Comparison of ENCODE assay signal across 1 cellular context in the genomic region with DNA sequence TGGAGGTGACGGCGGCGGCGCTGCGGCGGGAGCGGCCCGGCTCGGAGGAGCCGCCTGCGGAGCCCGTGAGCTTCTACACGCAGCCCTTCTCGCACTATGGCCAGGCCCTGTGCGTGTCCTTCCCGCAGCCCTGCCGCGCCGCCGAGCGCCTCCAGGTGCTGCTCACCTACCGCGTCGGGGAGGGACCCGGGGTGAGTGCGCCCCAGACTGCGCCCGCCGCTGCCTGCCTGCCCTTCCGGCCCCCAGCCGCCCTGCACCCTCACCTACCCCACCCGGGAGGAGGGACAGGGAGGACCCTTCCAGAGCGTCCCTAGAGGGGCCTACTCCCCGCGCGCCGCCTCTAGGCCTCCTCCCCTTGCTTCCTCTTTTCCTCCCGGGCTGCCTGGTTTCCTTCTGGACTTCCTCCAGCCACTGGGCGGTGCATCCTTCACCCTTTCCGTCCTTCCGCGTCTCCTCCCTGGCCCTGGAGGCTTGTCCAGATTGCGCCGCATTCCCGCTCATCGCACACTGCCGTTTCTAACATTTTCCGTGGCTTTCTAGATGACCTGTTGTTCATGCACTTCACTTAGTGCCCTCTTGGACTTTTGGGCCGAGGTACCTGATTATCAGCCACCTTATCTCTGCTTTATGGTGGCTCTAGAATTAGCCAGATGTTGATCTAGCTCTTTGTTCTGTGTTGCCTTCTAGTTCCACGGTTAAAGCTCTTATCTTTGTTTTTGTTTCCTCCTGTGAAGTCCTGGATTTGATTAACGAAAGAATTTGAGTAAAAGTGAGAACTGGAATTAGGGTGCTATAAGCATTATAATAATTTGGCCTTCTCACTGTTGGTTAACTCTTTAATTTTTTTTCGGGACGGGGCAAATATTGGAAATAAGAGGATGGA.
TF ChIP-seq lines count a peak whose summit lies in the region.

No MANE protein-coding gene starts in this region.

TF ChIP-seq in HepG2, 621 proteins besides CTCF, POLR2A, EP300 and RAD21 (continued from another document and continues in another):
- TF ChIP-seq, protein P1, sequence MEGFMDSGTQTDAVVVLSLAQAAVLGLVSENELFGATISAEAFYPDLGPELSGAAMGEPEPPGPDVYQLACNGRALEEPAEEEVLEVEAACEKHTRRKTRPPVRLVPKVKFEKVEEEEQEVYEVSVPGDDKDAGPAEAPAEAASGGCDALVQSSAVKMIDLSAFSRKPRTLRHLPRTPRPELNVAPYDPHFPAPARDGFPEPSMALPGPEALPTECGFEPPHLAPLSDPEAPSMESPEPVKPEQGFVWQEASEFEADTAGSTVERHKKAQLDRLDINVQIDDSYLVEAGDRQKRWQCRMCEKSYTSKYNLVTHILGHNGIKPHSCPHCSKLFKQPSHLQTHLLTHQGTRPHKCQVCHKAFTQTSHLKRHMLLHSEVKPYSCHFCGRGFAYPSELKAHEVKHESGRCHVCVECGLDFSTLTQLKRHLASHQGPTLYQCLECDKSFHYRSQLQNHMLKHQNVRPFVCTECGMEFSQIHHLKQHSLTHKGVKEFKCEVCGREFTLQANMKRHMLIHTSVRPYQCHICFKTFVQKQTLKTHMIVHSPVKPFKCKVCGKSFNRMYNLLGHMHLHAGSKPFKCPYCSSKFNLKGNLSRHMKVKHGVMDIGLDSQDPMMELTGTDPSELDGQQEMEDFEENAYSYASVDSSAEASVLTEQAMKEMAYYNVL (CRISPR knock-in tag; IDR thresholded peaks at IDR 0.05; ENCODE audit: borderline replicate concordance), result peak; percentile 81; the same call in 1 of the 2 replicates
- TF ChIP-seq TBL1XR1 (IDR thresholded peaks at IDR 0.05; ENCODE audit: borderline replicate concordance, low read length, partially characterized antibody) (no peak), TCF12 (IDR thresholded peaks at IDR 0.05) (no peak), TCF12 (CRISPR knock-in tag; IDR thresholded peaks at IDR 0.05) (0 out of 2 replicates have a peak, but pooled peaks have one; percentile 52), ZNF10 (CRISPR knock-in tag; IDR thresholded peaks at IDR 0.05; ENCODE audit: borderline replicate concordance, low read depth) (no peak), NCOA5 (CRISPR knock-in tag; IDR thresholded peaks at IDR 0.05) (no peak), ZBTB7A (CRISPR knock-in tag; IDR thresholded peaks at IDR 0.05) (peak; percentile 42; the same call in 1 of the 2 replicates), TRIM24 (CRISPR knock-in tag; IDR thresholded peaks at IDR 0.05) (no peak), ZNF138 (CRISPR knock-in tag; IDR thresholded peaks at IDR 0.05; ENCODE audit: low read depth) (no peak; the same call in none of the 2 replicates), LCORL (IDR thresholded peaks at IDR 0.05) (no peak), LCORL (CRISPR knock-in tag; IDR thresholded peaks at IDR 0.05) (0 out of 2 replicates have a peak, but pooled peaks have one; percentile 40), ZNF33B (CRISPR knock-in tag; IDR thresholded peaks at IDR 0.05) (no peak), HOXD1 (CRISPR knock-in tag; IDR thresholded peaks at IDR 0.05) (no peak), HDAC1 (CRISPR knock-in tag; IDR thresholded peaks at IDR 0.05) (peak; percentile 46), ZNF17 (CRISPR knock-in tag; IDR thresholded peaks at IDR 0.05) (no peak), ZMYM2 (CRISPR knock-in tag; IDR thresholded peaks at IDR 0.05) (no peak), ZNF431 (CRISPR knock-in tag; IDR thresholded peaks at IDR 0.05; ENCODE audit: borderline replicate concordance, low read depth) (no peak), ZBTB21 (CRISPR knock-in tag; IDR thresholded peaks at IDR 0.05) (no peak), MIER2 (CRISPR knock-in tag; IDR thresholded peaks at IDR 0.05) (no peak), SP5 (CRISPR knock-in tag; IDR thresholded peaks at IDR 0.05; ENCODE audit: borderline replicate concordance, low read depth) (no peak), ATM (IDR thresholded peaks at IDR 0.05; ENCODE audit: borderline replicate concordance) (no peak), ZBTB38 (CRISPR knock-in tag; IDR thresholded peaks at IDR 0.05) (no peak; the same call in 1 of the 2 replicates), GTF3A (CRISPR knock-in tag; conservative IDR thresholded peaks at IDR 0.05) (no peak), TOE1 (CRISPR knock-in tag; IDR thresholded peaks at IDR 0.05) (no peak), ZNF562 (CRISPR knock-in tag; IDR thresholded peaks at IDR 0.05; ENCODE audit: borderline replicate concordance) (no peak)
- TF ChIP-seq, protein P2, sequence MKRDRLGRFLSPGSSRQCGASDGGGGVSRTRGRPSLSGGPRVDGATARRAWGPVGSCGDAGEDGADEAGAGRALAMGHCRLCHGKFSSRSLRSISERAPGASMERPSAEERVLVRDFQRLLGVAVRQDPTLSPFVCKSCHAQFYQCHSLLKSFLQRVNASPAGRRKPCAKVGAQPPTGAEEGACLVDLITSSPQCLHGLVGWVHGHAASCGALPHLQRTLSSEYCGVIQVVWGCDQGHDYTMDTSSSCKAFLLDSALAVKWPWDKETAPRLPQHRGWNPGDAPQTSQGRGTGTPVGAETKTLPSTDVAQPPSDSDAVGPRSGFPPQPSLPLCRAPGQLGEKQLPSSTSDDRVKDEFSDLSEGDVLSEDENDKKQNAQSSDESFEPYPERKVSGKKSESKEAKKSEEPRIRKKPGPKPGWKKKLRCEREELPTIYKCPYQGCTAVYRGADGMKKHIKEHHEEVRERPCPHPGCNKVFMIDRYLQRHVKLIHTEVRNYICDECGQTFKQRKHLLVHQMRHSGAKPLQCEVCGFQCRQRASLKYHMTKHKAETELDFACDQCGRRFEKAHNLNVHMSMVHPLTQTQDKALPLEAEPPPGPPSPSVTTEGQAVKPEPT (CRISPR knock-in tag; IDR thresholded peaks at IDR 0.05; ENCODE audit: low read depth), result no peak
- TF ChIP-seq, protein P3, sequence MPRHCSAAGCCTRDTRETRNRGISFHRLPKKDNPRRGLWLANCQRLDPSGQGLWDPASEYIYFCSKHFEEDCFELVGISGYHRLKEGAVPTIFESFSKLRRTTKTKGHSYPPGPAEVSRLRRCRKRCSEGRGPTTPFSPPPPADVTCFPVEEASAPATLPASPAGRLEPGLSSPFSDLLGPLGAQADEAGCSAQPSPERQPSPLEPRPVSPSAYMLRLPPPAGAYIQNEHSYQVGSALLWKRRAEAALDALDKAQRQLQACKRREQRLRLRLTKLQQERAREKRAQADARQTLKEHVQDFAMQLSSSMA (CRISPR knock-in tag; IDR thresholded peaks at IDR 0.05), result no peak; the same call in 1 of the 2 replicates
- TF ChIP-seq, protein P4, sequence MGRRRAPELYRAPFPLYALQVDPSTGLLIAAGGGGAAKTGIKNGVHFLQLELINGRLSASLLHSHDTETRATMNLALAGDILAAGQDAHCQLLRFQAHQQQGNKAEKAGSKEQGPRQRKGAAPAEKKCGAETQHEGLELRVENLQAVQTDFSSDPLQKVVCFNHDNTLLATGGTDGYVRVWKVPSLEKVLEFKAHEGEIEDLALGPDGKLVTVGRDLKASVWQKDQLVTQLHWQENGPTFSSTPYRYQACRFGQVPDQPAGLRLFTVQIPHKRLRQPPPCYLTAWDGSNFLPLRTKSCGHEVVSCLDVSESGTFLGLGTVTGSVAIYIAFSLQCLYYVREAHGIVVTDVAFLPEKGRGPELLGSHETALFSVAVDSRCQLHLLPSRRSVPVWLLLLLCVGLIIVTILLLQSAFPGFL (CRISPR knock-in tag; IDR thresholded peaks at IDR 0.05), result no peak
- TF ChIP-seq, protein P5, sequence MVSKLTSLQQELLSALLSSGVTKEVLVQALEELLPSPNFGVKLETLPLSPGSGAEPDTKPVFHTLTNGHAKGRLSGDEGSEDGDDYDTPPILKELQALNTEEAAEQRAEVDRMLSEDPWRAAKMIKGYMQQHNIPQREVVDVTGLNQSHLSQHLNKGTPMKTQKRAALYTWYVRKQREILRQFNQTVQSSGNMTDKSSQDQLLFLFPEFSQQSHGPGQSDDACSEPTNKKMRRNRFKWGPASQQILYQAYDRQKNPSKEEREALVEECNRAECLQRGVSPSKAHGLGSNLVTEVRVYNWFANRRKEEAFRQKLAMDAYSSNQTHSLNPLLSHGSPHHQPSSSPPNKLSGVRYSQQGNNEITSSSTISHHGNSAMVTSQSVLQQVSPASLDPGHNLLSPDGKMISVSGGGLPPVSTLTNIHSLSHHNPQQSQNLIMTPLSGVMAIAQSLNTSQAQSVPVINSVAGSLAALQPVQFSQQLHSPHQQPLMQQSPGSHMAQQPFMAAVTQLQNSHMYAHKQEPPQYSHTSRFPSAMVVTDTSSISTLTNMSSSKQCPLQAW (CRISPR knock-in tag; IDR thresholded peaks at IDR 0.05), result 0 out of 2 replicates have a peak, but pooled peaks have one; percentile 49
- TF ChIP-seq, protein P6, sequence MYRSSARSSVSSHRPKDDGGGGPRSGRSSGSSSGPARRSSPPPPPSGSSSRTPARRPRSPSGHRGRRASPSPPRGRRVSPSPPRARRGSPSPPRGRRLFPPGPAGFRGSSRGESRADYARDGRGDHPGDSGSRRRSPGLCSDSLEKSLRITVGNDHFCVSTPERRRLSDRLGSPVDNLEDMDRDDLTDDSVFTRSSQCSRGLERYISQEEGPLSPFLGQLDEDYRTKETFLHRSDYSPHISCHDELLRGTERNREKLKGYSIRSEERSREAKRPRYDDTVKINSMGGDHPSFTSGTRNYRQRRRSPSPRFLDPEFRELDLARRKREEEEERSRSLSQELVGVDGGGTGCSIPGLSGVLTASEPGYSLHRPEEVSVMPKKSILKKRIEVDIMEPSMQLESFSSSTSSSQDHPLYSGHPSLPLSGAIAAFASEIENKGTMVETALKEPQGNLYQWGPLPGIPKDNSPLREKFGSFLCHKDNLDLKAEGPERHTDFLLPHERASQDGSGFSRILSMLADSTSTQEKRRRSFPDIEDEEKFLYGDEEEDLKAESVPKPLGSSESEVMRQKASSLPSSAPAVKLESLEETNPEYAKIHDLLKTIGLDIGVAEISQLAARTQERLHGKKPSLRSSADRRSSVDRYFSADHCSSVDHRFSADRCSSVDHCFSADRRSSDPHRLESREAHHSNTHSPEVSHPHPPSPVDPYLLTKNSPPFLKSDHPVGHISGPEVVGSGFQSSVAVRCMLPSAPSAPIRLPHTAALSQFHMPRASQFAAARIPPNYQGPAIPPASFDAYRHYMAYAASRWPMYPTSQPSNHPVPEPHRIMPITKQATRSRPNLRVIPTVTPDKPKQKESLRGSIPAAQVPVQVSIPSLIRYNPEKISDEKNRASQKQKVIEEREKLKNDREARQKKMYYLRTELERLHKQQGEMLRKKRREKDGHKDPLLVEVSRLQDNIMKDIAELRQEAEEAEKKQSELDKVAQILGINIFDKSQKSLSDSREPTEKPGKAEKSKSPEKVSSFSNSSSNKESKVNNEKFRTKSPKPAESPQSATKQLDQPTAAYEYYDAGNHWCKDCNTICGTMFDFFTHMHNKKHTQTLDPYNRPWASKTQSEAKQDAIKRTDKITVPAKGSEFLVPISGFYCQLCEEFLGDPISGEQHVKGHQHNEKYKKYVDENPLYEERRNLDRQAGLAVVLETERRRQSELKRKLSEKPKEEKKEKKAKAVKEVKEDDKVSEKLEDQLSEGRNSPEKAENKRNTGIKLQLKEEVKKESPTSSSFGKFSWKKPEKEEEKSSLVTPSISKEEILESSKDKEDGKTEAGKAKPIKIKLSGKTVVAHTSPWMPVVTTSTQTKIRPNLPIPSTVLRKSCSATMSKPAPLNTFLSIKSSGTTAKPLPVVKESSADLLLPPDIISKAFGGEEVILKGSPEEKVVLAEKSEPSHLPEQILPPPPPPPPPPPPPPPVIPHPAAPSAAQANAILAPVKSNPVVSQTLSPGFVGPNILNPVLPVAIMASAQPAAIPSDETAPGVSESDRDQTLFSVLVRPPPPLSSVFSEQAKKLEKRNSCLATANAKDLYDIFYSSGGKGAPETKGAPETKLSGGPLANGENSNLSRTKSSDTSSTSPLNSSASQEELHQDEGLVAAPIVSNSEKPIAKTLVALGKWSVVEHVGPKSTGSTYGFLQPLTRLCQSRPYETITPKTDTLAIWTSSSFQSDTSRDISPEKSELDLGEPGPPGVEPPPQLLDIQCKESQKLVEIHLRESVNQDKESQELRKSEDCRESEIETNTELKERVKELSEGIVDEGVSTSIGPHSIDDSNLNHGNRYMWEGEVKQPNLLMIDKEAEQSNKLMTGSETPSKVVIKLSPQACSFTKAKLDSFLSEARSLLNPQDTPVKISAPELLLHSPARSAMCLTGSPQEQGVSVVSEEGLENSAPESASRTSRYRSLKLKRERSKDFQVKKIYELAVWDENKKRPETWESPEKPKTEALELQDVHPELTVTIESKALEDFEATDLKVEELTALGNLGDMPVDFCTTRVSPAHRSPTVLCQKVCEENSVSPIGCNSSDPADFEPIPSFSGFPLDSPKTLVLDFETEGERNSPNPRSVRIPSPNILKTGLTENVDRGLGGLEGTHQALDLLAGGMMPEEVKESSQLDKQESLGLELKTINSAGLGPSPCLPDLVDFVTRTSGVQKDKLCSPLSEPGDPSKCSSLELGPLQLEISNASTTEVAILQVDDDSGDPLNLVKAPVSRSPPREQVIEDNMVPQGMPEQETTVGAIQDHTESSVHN (CRISPR knock-in tag; IDR thresholded peaks at IDR 0.05), result no peak
- TF ChIP-seq, protein P7, sequence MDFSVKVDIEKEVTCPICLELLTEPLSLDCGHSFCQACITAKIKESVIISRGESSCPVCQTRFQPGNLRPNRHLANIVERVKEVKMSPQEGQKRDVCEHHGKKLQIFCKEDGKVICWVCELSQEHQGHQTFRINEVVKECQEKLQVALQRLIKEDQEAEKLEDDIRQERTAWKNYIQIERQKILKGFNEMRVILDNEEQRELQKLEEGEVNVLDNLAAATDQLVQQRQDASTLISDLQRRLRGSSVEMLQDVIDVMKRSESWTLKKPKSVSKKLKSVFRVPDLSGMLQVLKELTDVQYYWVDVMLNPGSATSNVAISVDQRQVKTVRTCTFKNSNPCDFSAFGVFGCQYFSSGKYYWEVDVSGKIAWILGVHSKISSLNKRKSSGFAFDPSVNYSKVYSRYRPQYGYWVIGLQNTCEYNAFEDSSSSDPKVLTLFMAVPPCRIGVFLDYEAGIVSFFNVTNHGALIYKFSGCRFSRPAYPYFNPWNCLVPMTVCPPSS (IDR thresholded peaks at IDR 0.05), result no peak
- TF ChIP-seq, protein P8, sequence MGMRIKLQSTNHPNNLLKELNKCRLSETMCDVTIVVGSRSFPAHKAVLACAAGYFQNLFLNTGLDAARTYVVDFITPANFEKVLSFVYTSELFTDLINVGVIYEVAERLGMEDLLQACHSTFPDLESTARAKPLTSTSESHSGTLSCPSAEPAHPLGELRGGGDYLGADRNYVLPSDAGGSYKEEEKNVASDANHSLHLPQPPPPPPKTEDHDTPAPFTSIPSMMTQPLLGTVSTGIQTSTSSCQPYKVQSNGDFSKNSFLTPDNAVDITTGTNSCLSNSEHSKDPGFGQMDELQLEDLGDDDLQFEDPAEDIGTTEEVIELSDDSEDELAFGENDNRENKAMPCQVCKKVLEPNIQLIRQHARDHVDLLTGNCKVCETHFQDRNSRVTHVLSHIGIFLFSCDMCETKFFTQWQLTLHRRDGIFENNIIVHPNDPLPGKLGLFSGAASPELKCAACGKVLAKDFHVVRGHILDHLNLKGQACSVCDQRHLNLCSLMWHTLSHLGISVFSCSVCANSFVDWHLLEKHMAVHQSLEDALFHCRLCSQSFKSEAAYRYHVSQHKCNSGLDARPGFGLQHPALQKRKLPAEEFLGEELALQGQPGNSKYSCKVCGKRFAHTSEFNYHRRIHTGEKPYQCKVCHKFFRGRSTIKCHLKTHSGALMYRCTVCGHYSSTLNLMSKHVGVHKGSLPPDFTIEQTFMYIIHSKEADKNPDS (CRISPR knock-in tag; IDR thresholded peaks at IDR 0.05), result no peak
- TF ChIP-seq, protein P9, sequence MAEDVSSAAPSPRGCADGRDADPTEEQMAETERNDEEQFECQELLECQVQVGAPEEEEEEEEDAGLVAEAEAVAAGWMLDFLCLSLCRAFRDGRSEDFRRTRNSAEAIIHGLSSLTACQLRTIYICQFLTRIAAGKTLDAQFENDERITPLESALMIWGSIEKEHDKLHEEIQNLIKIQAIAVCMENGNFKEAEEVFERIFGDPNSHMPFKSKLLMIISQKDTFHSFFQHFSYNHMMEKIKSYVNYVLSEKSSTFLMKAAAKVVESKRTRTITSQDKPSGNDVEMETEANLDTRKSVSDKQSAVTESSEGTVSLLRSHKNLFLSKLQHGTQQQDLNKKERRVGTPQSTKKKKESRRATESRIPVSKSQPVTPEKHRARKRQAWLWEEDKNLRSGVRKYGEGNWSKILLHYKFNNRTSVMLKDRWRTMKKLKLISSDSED (CRISPR knock-in tag; IDR thresholded peaks at IDR 0.05), result no peak
